Comparison of ENCODE assay signal across 1 cellular context in the genomic region with DNA sequence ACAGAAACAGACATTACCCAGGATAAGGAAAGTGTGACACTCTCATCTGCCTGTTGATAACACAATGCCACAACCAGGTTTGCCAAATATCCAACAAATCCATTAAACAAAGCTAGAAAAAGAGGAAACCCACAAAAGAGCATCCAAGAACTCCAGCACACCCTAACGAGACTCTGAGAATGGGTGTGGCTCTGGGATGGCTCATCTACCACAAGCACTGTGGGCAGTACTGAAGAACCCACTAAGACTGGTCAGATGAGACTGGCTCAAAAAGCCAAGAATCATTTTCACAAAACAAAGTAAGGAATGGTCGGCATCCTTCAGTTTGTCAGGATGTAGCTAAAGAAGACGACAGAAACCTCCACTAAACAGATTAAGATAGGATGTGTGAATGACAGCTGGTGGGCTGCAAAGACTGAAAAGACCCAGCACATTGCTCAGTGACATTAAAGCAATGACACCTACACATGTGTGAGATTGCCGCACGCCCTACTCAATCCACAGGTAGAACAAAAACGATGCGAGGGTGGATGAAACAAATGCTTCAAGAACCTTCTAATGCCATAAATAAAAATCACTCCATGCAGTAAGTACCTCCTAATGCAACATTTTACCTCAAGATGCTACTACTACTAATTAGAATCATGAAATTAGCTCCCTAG.
TF ChIP-seq lines count a peak whose summit lies in the region.

No MANE protein-coding gene starts in this region.

TF ChIP-seq in H1, 55 proteins besides CTCF, POLR2A, EP300 and RAD21 (continued from another document):
- TF ChIP-seq KDM1A (IDR thresholded peaks at IDR 0.05; ENCODE audit: borderline replicate concordance, low read length) (no peak), PHF8 (conservative IDR thresholded peaks at IDR 0.05; ENCODE audit: low read depth, low read length) (no peak), KDM4A (IDR thresholded peaks at IDR 0.05; ENCODE audit: low read depth, low read length, severe bottlenecking) (no peak), CTBP2 (IDR thresholded peaks at IDR 0.05; ENCODE audit: borderline replicate concordance, insufficient read depth, insufficient read length, low read length) (no peak), CBX5 (IDR thresholded peaks at IDR 0.05; ENCODE audit: low read depth, low read length) (no peak), MAFK (IDR thresholded peaks at IDR 0.05; ENCODE audit: low read depth, low read length) (no peak), SP1 (IDR thresholded peaks at IDR 0.05; ENCODE audit: low read depth, low read length) (no peak)
- TF ChIP-seq, protein P1, sequence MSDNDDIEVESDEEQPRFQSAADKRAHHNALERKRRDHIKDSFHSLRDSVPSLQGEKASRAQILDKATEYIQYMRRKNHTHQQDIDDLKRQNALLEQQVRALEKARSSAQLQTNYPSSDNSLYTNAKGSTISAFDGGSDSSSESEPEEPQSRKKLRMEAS (IDR thresholded peaks at IDR 0.05), result no peak
